25 cellular contexts compared by ENCODE assay signal in the genomic region with DNA sequence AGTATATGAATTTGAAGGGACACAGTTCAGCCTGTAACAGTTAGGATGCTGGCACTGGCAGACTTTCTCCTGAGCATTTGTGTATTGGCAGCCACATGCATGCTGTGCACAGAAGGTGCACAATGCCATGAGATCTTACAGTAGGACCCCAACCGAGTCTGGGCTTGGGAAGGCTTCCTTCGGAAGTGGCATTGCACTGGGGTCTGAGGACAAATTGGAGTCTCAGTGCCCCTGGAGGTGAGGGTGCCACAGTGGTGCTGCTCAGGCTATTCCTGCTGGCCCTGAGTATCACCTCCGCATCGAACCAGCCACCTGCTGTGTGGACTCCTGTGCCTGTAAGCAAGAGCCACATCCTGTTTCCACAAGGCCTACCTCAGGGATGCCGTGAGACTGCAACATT.
A peak's percentile ranks its signal among the peaks of the same experiment; 100 is the strongest.
DNase-seq lines count a peak whose midpoint lies in the region; ATAC-seq, FAIRE-seq and TF ChIP-seq lines count a peak whose summit lies in the region.
"Had no signal": no experiment of that assay in that cellular context is flagged by ENCODE, and none has a peak within 500 bp of the region (broad histone marks: within the 10 kb centered on the region; RNA-seq: fewer than 3 reads in every experiment).

No MANE protein-coding gene starts in this region.

- H3K4me2 ChIP-seq in BLaER1 = peak overlapping the region; percentile 93; the same call in 1 of the 2 replicates
- no peak overlapping the region for H3K4me2 ChIP-seq in DND-41 (ENCODE audit: insufficient read depth, low read length)
- H3K4me2 ChIP-seq: SK-N-SH had no signal

- POLR2A ChIA-PET in WTC11 (lab: Charles Lee) = no interaction called here

- no peaks in the 10 kb centered on the region for H3K27me3 ChIP-seq in BLaER1
- no peaks in the 10 kb centered on the region for H3K27me3 ChIP-seq in DND-41 (ENCODE audit: insufficient read depth, low read length, poor library complexity)
- H3K27me3 ChIP-seq: BE2C had no signal

- CTCF ChIA-PET in WTC11 (lab: Charles Lee) = interaction anchor here (0.6 to 1.1 kb wide), 3 partner anchors 45 to 241 kb away, joined by 3 read pairs; no protein-coding TSS in a partner anchor

- H3K36me3 ChIP-seq in BLaER1 (peaks cover 5% of the 10 kb centered on the region; the same call in 1 of the 2 replicates), DND-41 (ENCODE audit: insufficient read depth, low read length) (peaks cover 27% of the 10 kb centered on the region), kidney (ENCODE audit: control insufficient read depth in 1 of 2, insufficient read depth in 2 of 2, low read length in 2 of 2) (peaks cover 0 to 2% of the 10 kb centered on the region in 2 donors)

- no peaks in the 10 kb centered on the region for H3K36me3 Mint-ChIP-seq in WTC11

- H3K4me3 ChIP-seq in BLaER1 (no peak overlapping the region), DND-41 (ENCODE audit: low read depth in 1 of 2, low read length in 2 of 2) (no peak overlapping the region), kidney (ENCODE audit: low read length in 2 of 2) (no peak overlapping the region)

- H3K9ac ChIP-seq in BLaER1 (no peak overlapping the region), DND-41 (ENCODE audit: low read depth, low read length) (no peak overlapping the region), kidney (ENCODE audit: low read length in 2 of 2) (no peak overlapping the region)
- H3K9ac ChIP-seq: SK-N-SH had no signal

- peaks cover 8% of the 10 kb centered on the region for H3K4me1 Mint-ChIP-seq in WTC11

- H4K20me1 ChIP-seq in BLaER1 = peaks cover 29% of the 10 kb centered on the region
- peaks cover 12% of the 10 kb centered on the region for H4K20me1 ChIP-seq in DND-41 (ENCODE audit: insufficient read depth, low read length)

- H3K4me1 ChIP-seq in BLaER1 = peaks cover 54% of the 10 kb centered on the region
- H3K4me1 ChIP-seq in DND-41 (ENCODE audit: insufficient read depth, low read length) = no peaks in the 10 kb centered on the region
- H3K4me1 ChIP-seq in kidney (ENCODE audit: control insufficient read depth in 1 of 2, insufficient read depth in 1 of 2, low read depth in 1 of 2, low read length in 2 of 2) = peaks cover 0 to 10% of the 10 kb centered on the region in 2 donors

- no peak for FAIRE-seq in kidney (lab: Jason Lieb, UNC)
- FAIRE-seq: GM12891 had no signal

- H3K27ac ChIP-seq in BLaER1 (no peak overlapping the region), DND-41 (ENCODE audit: low read length) (no peak overlapping the region), kidney (ENCODE audit: low read depth in 2 of 2, low read length in 2 of 2) (no peak overlapping the region)

- no peaks in the 10 kb centered on the region for H3K79me2 ChIP-seq in DND-41 (ENCODE audit: insufficient read depth, low read length)

- H2AFZ ChIP-seq in DND-41 (ENCODE audit: low read depth, low read length) = no peak overlapping the region

- 0 out of 2 replicates have a peak overlapping the region, but pooled peaks have one; percentile 54 for H3K27ac Mint-ChIP-seq in WTC11
- H3K27ac Mint-ChIP-seq: CD4-positive, alpha-beta T cell had no signal

- H3K27me3 Mint-ChIP-seq in WTC11 (ENCODE audit: low read depth) = no peaks in the 10 kb centered on the region
- H3K27me3 Mint-ChIP-seq: CD4-positive, alpha-beta T cell; IgD-negative memory B cell had no signal

- no peak overlapping the region for H3K4me3 Mint-ChIP-seq in WTC11
- H3K4me3 Mint-ChIP-seq: CD4-positive, alpha-beta T cell; IgD-negative memory B cell had no signal

- intact Hi-C loops in kidney (cut with DNase I) = no loop called here

- DNase-seq in DND-41 (no peak), WTC11 (ENCODE audit: low spot score) (no peak), kidney (peak; percentile 48)
- no peak for DNase-seq in activated T-cell treated with anti-CD3 and anti-CD28 coated beads, Interleukin-2, amount 50 U/mL, for 48 hours
- no peak for DNase-seq in stimulated activated CD4-positive, alpha-beta T cell treated with anti-CD3 and anti-CD28 coated beads, Interleukin-1b, Interleukin-23, amount 100 ng/mL, for 48 hours
- DNase-seq: BE2C; CD4-positive, alpha-beta T cell; COR-L47; DMS79 treated with DMSO at 0.1 percent for 48 hours; GOT3; Karpas-422; MV-4-11; NCI-H1105 treated with DMSO at 0.1 percent for 48 hours; NCI-H1694 treated with DMSO at 0.1 percent for 48 hours; NCI-H2081 treated with DMSO at 0.1 percent for 48 hours; NCI-H2171 treated with DMSO at 0.1 percent for 48 hours; NCI-H446; NCI-H526; OCI-M1; SHP77 treated with DMSO at 0.1 percent for 48 hours; SK-N-SH had no signal

- no peaks in the 10 kb centered on the region for H3K9me3 Mint-ChIP-seq in WTC11
- H3K9me3 Mint-ChIP-seq: CD4-positive, alpha-beta T cell; IgD-negative memory B cell had no signal

- no peak for TF ChIP-seq CTCF in DND-41 (IDR thresholded peaks at IDR 0.05; ENCODE audit: borderline replicate concordance, extremely low read depth, low read length, poor library complexity, severe bottlenecking)
- no peak for TF ChIP-seq CTCF in WTC11 (IDR thresholded peaks at IDR 0.05)
- TF ChIP-seq CTCF in kidney (IDR thresholded peaks at IDR 0.05; ENCODE audit: borderline replicate concordance, extremely low read depth, insufficient read depth) = no peak

- peak; percentile 45; the same call in 1 of the 3 replicates for ATAC-seq in DND-41 (ENCODE audit: insufficient read depth, low read depth)
- 0 out of 2 replicates have a peak, but pooled peaks have one; percentile 13 for ATAC-seq in WTC11
- ATAC-seq in GM19467 (IDR thresholded peaks at IDR 0.05; ENCODE audit: unreplicated experiment) = no peak

- H3K9me3 ChIP-seq in BLaER1 (no peaks in the 10 kb centered on the region), DND-41 (ENCODE audit: insufficient read depth, low read length, severe bottlenecking) (no peaks in the 10 kb centered on the region), kidney (ENCODE audit: control insufficient read depth in 1 of 2, low read length in 2 of 2) (no peaks in the 10 kb centered on the region)
- H3K9me3 ChIP-seq: BE2C, SK-N-SH had no signal

TF ChIP-seq in WTC11, 78 proteins besides CTCF, POLR2A, EP300 and RAD21:
- TF ChIP-seq CREM (CRISPR knock-in tag; IDR thresholded peaks at IDR 0.05) (no peak), NFE2L1 (CRISPR knock-in tag; IDR thresholded peaks at IDR 0.05) (no peak), NFATC4 (CRISPR knock-in tag; IDR thresholded peaks at IDR 0.05) (no peak), PRRX2 (CRISPR knock-in tag; IDR thresholded peaks at IDR 0.05) (no peak), ZNF138 (CRISPR knock-in tag; conservative IDR thresholded peaks at IDR 0.05) (no peak), IRF2 (CRISPR knock-in tag; IDR thresholded peaks at IDR 0.05; ENCODE audit: borderline replicate concordance, low read depth) (no peak), MYBL2 (CRISPR knock-in tag; IDR thresholded peaks at IDR 0.05) (no peak), EMX1 (CRISPR knock-in tag; IDR thresholded peaks at IDR 0.05) (no peak), MXD4 (CRISPR knock-in tag; IDR thresholded peaks at IDR 0.05; ENCODE audit: borderline replicate concordance) (no peak), ZNF219 (CRISPR knock-in tag; IDR thresholded peaks at IDR 0.05; ENCODE audit: borderline replicate concordance) (no peak)
- TF ChIP-seq, protein P1, sequence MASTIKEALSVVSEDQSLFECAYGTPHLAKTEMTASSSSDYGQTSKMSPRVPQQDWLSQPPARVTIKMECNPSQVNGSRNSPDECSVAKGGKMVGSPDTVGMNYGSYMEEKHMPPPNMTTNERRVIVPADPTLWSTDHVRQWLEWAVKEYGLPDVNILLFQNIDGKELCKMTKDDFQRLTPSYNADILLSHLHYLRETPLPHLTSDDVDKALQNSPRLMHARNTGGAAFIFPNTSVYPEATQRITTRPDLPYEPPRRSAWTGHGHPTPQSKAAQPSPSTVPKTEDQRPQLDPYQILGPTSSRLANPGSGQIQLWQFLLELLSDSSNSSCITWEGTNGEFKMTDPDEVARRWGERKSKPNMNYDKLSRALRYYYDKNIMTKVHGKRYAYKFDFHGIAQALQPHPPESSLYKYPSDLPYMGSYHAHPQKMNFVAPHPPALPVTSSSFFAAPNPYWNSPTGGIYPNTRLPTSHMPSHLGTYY (CRISPR knock-in tag; IDR thresholded peaks at IDR 0.05) = no peak
- TF ChIP-seq, protein P2, sequence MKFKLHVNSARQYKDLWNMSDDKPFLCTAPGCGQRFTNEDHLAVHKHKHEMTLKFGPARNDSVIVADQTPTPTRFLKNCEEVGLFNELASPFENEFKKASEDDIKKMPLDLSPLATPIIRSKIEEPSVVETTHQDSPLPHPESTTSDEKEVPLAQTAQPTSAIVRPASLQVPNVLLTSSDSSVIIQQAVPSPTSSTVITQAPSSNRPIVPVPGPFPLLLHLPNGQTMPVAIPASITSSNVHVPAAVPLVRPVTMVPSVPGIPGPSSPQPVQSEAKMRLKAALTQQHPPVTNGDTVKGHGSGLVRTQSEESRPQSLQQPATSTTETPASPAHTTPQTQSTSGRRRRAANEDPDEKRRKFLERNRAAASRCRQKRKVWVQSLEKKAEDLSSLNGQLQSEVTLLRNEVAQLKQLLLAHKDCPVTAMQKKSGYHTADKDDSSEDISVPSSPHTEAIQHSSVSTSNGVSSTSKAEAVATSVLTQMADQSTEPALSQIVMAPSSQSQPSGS (CRISPR knock-in tag; IDR thresholded peaks at IDR 0.05; ENCODE audit: borderline replicate concordance, low read depth) = no peak
- TF ChIP-seq, protein P3, sequence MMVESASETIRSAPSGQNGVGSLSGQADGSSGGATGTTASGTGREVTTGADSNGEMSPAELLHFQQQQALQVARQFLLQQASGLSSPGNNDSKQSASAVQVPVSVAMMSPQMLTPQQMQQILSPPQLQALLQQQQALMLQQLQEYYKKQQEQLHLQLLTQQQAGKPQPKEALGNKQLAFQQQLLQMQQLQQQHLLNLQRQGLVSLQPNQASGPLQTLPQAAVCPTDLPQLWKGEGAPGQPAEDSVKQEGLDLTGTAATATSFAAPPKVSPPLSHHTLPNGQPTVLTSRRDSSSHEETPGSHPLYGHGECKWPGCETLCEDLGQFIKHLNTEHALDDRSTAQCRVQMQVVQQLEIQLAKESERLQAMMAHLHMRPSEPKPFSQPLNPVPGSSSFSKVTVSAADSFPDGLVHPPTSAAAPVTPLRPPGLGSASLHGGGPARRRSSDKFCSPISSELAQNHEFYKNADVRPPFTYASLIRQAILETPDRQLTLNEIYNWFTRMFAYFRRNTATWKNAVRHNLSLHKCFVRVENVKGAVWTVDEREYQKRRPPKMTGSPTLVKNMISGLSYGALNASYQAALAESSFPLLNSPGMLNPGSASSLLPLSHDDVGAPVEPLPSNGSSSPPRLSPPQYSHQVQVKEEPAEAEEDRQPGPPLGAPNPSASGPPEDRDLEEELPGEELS (CRISPR knock-in tag; IDR thresholded peaks at IDR 0.05) = no peak
